Comparison of ENCODE assay signal across 10 cellular contexts in the genomic region with DNA sequence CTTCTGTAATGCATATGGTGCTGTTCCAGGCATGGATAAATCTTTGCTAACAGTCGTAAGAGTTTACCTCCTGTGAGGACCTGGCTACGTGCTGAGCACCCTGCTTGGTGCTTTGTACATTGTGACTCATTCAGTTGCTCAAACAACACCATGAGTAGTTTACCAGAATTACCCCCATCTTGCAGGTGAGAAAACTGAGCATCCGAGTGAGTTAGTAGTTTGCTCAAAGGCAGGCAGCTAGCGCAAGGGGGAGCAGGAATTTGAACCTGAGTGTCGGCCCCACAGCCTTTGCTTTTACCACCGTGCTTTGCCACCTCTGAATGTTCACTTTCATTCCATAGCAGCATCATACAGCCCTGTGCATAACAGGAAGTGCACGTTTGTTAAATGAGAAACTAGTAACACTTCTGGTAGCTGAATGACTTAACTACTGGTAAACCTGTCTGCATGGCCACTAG.
A peak's percentile ranks its signal among the peaks of the same experiment; 100 is the strongest.
DNase-seq lines count a peak whose midpoint lies in the region; ATAC-seq, FAIRE-seq and TF ChIP-seq lines count a peak whose summit lies in the region.
"Had no signal": no experiment of that assay in that cellular context is flagged by ENCODE, and none has a peak within 500 bp of the region (broad histone marks: within the 10 kb centered on the region; RNA-seq: fewer than 3 reads in every experiment).

No MANE protein-coding gene starts in this region.

- TF ChIP-seq CTCF in osteoblast (IDR thresholded peaks at IDR 0.05; ENCODE audit: extremely low read depth, low read depth, low read length) = no peak
- no peak for TF ChIP-seq CTCF in uterus (IDR thresholded peaks at IDR 0.05)

- peak overlapping the region; percentile 77 for H3K4me3 ChIP-seq in CD4-positive, CD25-positive, alpha-beta regulatory T cell (ENCODE audit: low read depth, low read length)
- H3K4me3 ChIP-seq in osteoblast (ENCODE audit: insufficient read depth, low read length) (no peak overlapping the region), uterus (no peak overlapping the region)
- H3K4me3 ChIP-seq: cardiac muscle cell had no signal

- H3K36me3 Mint-ChIP-seq in CD4-positive, CD25-positive, alpha-beta regulatory T cell = no peaks in the 10 kb centered on the region
- peaks cover 51% of the 10 kb centered on the region for H3K36me3 Mint-ChIP-seq in activated naive CD8-positive, alpha-beta T cell treated with anti-CD3 and anti-CD28 coated beads, Interleukin-2, amount 50 U/mL, for 24 hours (ENCODE audit: low read depth)

- TF ChIP-seq POLR2A in H54 (IDR thresholded peaks at IDR 0.05; ENCODE audit: low read depth, low read length) (no peak), uterus (IDR thresholded peaks at IDR 0.05) (no peak)

- no peak overlapping the region for H3K4me2 ChIP-seq in osteoblast (ENCODE audit: insufficient read depth, low read length)

- no peaks in the 10 kb centered on the region for H3K27me3 ChIP-seq in CD4-positive, CD25-positive, alpha-beta regulatory T cell (ENCODE audit: control insufficient read depth, insufficient read depth, low read length)
- H3K27me3 ChIP-seq in osteoblast (ENCODE audit: insufficient read depth, low read length) = no peaks in the 10 kb centered on the region
- no peaks in the 10 kb centered on the region for H3K27me3 ChIP-seq in uterus
- H3K27me3 ChIP-seq: cardiac muscle cell had no signal

- H4K20me1 ChIP-seq in osteoblast (ENCODE audit: insufficient read depth, low read length) = no peaks in the 10 kb centered on the region

- ATAC-seq in CD4-positive, CD25-positive, alpha-beta regulatory T cell (ENCODE audit: low read depth in 2 of 2) = peak; percentile 88 to 89
- ATAC-seq in GM19452 (IDR thresholded peaks at IDR 0.05; ENCODE audit: unreplicated experiment) (peak; percentile 94), HG03342 (IDR thresholded peaks at IDR 0.05; ENCODE audit: unreplicated experiment) (peak; percentile 65)
- ATAC-seq in activated naive CD8-positive, alpha-beta T cell treated with anti-CD3 and anti-CD28 coated beads, Interleukin-2, amount 50 U/mL, for 24 hours = peak; percentile 75

- peaks cover 5 to 20% (median 18%) of the 10 kb centered on the region in 4 donors for H3K4me1 Mint-ChIP-seq in CD4-positive, CD25-positive, alpha-beta regulatory T cell
- H3K4me1 Mint-ChIP-seq in activated naive CD8-positive, alpha-beta T cell treated with anti-CD3 and anti-CD28 coated beads, Interleukin-2, amount 50 U/mL, for 24 hours = peaks cover 4% of the 10 kb centered on the region

- H3K79me2 ChIP-seq in osteoblast (ENCODE audit: insufficient read depth, low read length) = no peaks in the 10 kb centered on the region

- H3K27ac ChIP-seq in CD4-positive, CD25-positive, alpha-beta regulatory T cell (ENCODE audit: insufficient read depth, low read length, poor library complexity, severe bottlenecking) = peak overlapping the region; percentile 67
- H3K27ac ChIP-seq in osteoblast (ENCODE audit: low read depth, low read length) (no peak overlapping the region), uterus (no peak overlapping the region)
- H3K27ac ChIP-seq: C4-2B, cardiac muscle cell had no signal

- peak overlapping the region; percentile 85 to 95 (median 86) for H3K27ac Mint-ChIP-seq in CD4-positive, CD25-positive, alpha-beta regulatory T cell
- peak overlapping the region; percentile 50 for H3K27ac Mint-ChIP-seq in activated naive CD8-positive, alpha-beta T cell treated with anti-CD3 and anti-CD28 coated beads, Interleukin-2, amount 50 U/mL, for 24 hours

- DNase-seq in CD4-positive, CD25-positive, alpha-beta regulatory T cell = peak in 2 of 3 donors; percentile 60 to 88
- peak; percentile 8 for DNase-seq in activated naive CD8-positive, alpha-beta T cell treated with anti-CD3 and anti-CD28 coated beads, Interleukin-2, amount 50 U/mL, for 24 hours
- DNase-seq in nucleus accumbens (lab: John Stamatoyannopoulos, UW) = no peak
- no peak for DNase-seq in H54 (ENCODE audit: insufficient read length, low spot score)
- DNase-seq in osteoblast (ENCODE audit: insufficient read length, low spot score, missing footprints) = no peak
- no peak for DNase-seq in uterus

- no peak overlapping the region for H2AFZ ChIP-seq in osteoblast (ENCODE audit: low read length)

- FAIRE-seq in H54 (lab: Jason Lieb, UNC) = no peak

- peaks cover 0 to 2% (median 0%) of the 10 kb centered on the region in 7 donors for H3K9me3 Mint-ChIP-seq in CD4-positive, CD25-positive, alpha-beta regulatory T cell
- no peaks in the 10 kb centered on the region for H3K9me3 Mint-ChIP-seq in activated naive CD8-positive, alpha-beta T cell treated with anti-CD3 and anti-CD28 coated beads, Interleukin-2, amount 50 U/mL, for 24 hours

- H3K27me3 Mint-ChIP-seq in CD4-positive, CD25-positive, alpha-beta regulatory T cell = no peaks in the 10 kb centered on the region
- no peaks in the 10 kb centered on the region for H3K27me3 Mint-ChIP-seq in activated naive CD8-positive, alpha-beta T cell treated with anti-CD3 and anti-CD28 coated beads, Interleukin-2, amount 50 U/mL, for 24 hours

- H3K4me3 Mint-ChIP-seq in CD4-positive, CD25-positive, alpha-beta regulatory T cell = peak overlapping the region; percentile 30 to 85 (median 82)
- H3K4me3 Mint-ChIP-seq in activated naive CD8-positive, alpha-beta T cell treated with anti-CD3 and anti-CD28 coated beads, Interleukin-2, amount 50 U/mL, for 24 hours = no peak overlapping the region

- peaks cover 11% of the 10 kb centered on the region for H3K4me1 ChIP-seq in CD4-positive, CD25-positive, alpha-beta regulatory T cell (ENCODE audit: control insufficient read depth, insufficient read depth, low read length, poor library complexity, severe bottlenecking)
- peaks cover 4% of the 10 kb centered on the region for H3K4me1 ChIP-seq in osteoblast (ENCODE audit: insufficient read depth, low read length)
- H3K4me1 ChIP-seq in uterus = no peaks in the 10 kb centered on the region

- no peaks in the 10 kb centered on the region for H3K9me3 ChIP-seq in CD4-positive, CD25-positive, alpha-beta regulatory T cell (ENCODE audit: control insufficient read depth in 2 of 2, low read length in 2 of 2)
- H3K9me3 ChIP-seq in osteoblast (ENCODE audit: low read depth, low read length) (no peaks in the 10 kb centered on the region), uterus (no peaks in the 10 kb centered on the region)

- intact Hi-C loops in uterus (cut with DNase I; ENCODE audit: low total_unique reads) = no loop called here

- H3K36me3 ChIP-seq in CD4-positive, CD25-positive, alpha-beta regulatory T cell (ENCODE audit: control insufficient read depth, insufficient read depth, low read length) = no peaks in the 10 kb centered on the region
- peaks cover 22% of the 10 kb centered on the region for H3K36me3 ChIP-seq in osteoblast (ENCODE audit: insufficient read depth, low read length)
- H3K36me3 ChIP-seq in uterus = no peaks in the 10 kb centered on the region
- H3K36me3 ChIP-seq: cardiac muscle cell had no signal

Comparison
In these comparisons a context has a peak if more than half of its experiments do, and no peak if none do; other contexts are left out.
1. DNase-seq: peak in CD4-positive, CD25-positive, alpha-beta regulatory T cell (2 of 3) and activated naive CD8-positive, alpha-beta T cell treated with anti-CD3 and anti-CD28 coated beads, Interleukin-2, amount 50 U/mL, for 24 hours (single experiment); none in nucleus accumbens (0 of 56), H54 (single experiment), osteoblast (single experiment) and uterus (0 of 2).
2. Peak in every context shown above with its lines, with median percentiles within 50 percentile points of each other: ATAC-seq.